Comparison of ENCODE assay signal across 34 cellular contexts in genomic region chr6:155779421-155779820, GRCh38.
"Had no signal": no experiment of that assay in that cellular context is flagged by ENCODE, and none has a peak within 500 bp of the region (broad histone marks: within the 10 kb centered on the region; RNA-seq: fewer than 3 reads in every experiment).

No MANE protein-coding gene starts in this region.

- H3K36me3 ChIP-seq: ascending aorta, breast epithelium, cardiac muscle cell, colonic mucosa, esophagus squamous epithelium, gastroesophageal sphincter, heart right ventricle, WERI-Rb-1 had no signal

- H3K9me3 ChIP-seq: ascending aorta, breast epithelium, colonic mucosa, esophagus squamous epithelium, gastroesophageal sphincter had no signal

- ATAC-seq: activated CD4-positive, CD25-positive, alpha-beta regulatory T cell treated with anti-CD3 and anti-CD28 coated beads, Interleukin-2, amount 50 U/mL, for 24 hours; activated CD8-positive, alpha-beta memory T cell treated with anti-CD3 and anti-CD28 coated beads, Interleukin-2, amount 10 ng/mL, durations not matched to agents 7 days and 5 days; activated CD8-positive, alpha-beta T cell treated with anti-CD3 and anti-CD28 coated beads, Interleukin-2, amount 10 ng/mL, durations not matched to agents 7 days and 5 days; activated naive CD8-positive, alpha-beta T cell treated with anti-CD3 and anti-CD28 coated beads, Interleukin-2, amount 50 U/mL, for 24 hours; gastroesophageal sphincter; heart right ventricle; T-helper 17 cell had no signal

- H3K27ac ChIP-seq: ascending aorta, breast epithelium, cardiac muscle cell, colonic mucosa, epithelial cell of prostate, esophagus squamous epithelium, gastroesophageal sphincter, heart right ventricle, WERI-Rb-1 had no signal

- H3K27me3 Mint-ChIP-seq: activated CD4-positive, alpha-beta memory T cell treated with anti-CD3 and anti-CD28 coated beads for 36 hours; activated CD8-positive, alpha-beta memory T cell treated with anti-CD3 and anti-CD28 coated beads, Interleukin-2, amount 10 ng/mL, durations not matched to agents 7 days and 5 days; activated naive CD4-positive, alpha-beta T cell treated with anti-CD3 and anti-CD28 coated beads, Interleukin-2, amount 50 U/mL, for 24 hours; activated naive CD8-positive, alpha-beta T cell treated with anti-CD3 and anti-CD28 coated beads for 36 hours; brain; T-helper 17 cell had no signal

- H3K36me3 Mint-ChIP-seq: activated CD8-positive, alpha-beta memory T cell treated with anti-CD3 and anti-CD28 coated beads, Interleukin-2, amount 10 ng/mL, durations not matched to agents 7 days and 5 days; activated naive CD4-positive, alpha-beta T cell treated with anti-CD3 and anti-CD28 coated beads, Interleukin-2, amount 50 U/mL, for 24 hours; activated naive CD8-positive, alpha-beta T cell treated with anti-CD3 and anti-CD28 coated beads for 36 hours; brain had no signal

- H3K4me3 Mint-ChIP-seq: activated B cell treated with CpG ODN at 0.5 μM for 24 hours; activated CD4-positive, alpha-beta memory T cell treated with anti-CD3 and anti-CD28 coated beads for 36 hours; activated CD8-positive, alpha-beta memory T cell treated with anti-CD3 and anti-CD28 coated beads, Interleukin-2, amount 10 ng/mL, durations not matched to agents 7 days and 5 days; activated CD8-positive, alpha-beta T cell treated with anti-CD3 and anti-CD28 coated beads, Interleukin-2, amount 10 ng/mL, durations not matched to agents 7 days and 5 days; activated naive CD4-positive, alpha-beta T cell treated with anti-CD3 and anti-CD28 coated beads for 36 hours; activated naive CD4-positive, alpha-beta T cell treated with anti-CD3 and anti-CD28 coated beads, Interleukin-2, amount 50 U/mL, for 24 hours; activated naive CD8-positive, alpha-beta T cell treated with anti-CD3 and anti-CD28 coated beads for 36 hours; activated naive CD8-positive, alpha-beta T cell treated with anti-CD3 and anti-CD28 coated beads, Interleukin-2, amount 50 U/mL, for 24 hours; activated T-helper 1 cell treated with anti-CD3 and anti-CD28 coated beads, Interleukin-12 subunit alpha, Interleukin-12 subunit beta, Interleukin-2, Interleukin-4 antibody, amounts not matched to agents 30 ng/mL and 10 ng/mL and 1 ng/mL, durations not matched to agents 14 hours and 24 hours and 36 hours; brain; T-helper 17 cell; T-helper 2 cell treated with Interferon-gamma antibody and Interleukin-4, amounts not matched to agents 5 μg/mL and 100 μg/mL, for 36 hours had no signal

- H3K4me1 ChIP-seq: ascending aorta, breast epithelium, colonic mucosa, gastroesophageal sphincter had no signal

- H3K4me1 Mint-ChIP-seq: activated B cell treated with CpG ODN at 0.5 μM for 24 hours; activated CD8-positive, alpha-beta memory T cell treated with anti-CD3 and anti-CD28 coated beads, Interleukin-2, amount 10 ng/mL, durations not matched to agents 7 days and 5 days; activated naive CD4-positive, alpha-beta T cell treated with anti-CD3 and anti-CD28 coated beads, Interleukin-2, amount 50 U/mL, for 24 hours; activated naive CD8-positive, alpha-beta T cell treated with anti-CD3 and anti-CD28 coated beads for 36 hours; activated naive CD8-positive, alpha-beta T cell treated with anti-CD3 and anti-CD28 coated beads, Interleukin-2, amount 50 U/mL, for 24 hours; T-helper 17 cell had no signal

- H3K4me3 ChIP-seq: ascending aorta, breast epithelium, cardiac muscle cell, colonic mucosa, esophagus squamous epithelium, gastroesophageal sphincter, heart right ventricle had no signal

- DNase-seq: activated B cell treated with CpG ODN at 0.5 μM for 24 hours; activated CD4-positive, alpha-beta memory T cell treated with anti-CD3 and anti-CD28 coated beads for 36 hours; activated CD4-positive, alpha-beta T cell treated with anti-CD3 and anti-CD28 coated beads for 48 hours; activated CD8-positive, alpha-beta memory T cell treated with anti-CD3 and anti-CD28 coated beads, Interleukin-2, amount 10 ng/mL, durations not matched to agents 7 days and 5 days; activated CD8-positive, alpha-beta memory T cell treated with anti-CD3 and anti-CD28 coated beads, Interleukin-2, amount 50 U/mL, for 4 hours; activated CD8-positive, alpha-beta T cell treated with anti-CD3 and anti-CD28 coated beads, Interleukin-2, amount 10 ng/mL, durations not matched to agents 7 days and 5 days; activated effector memory CD4-positive, alpha-beta T cell treated with anti-CD3 and anti-CD28 coated beads, Interleukin-2, amount 50 U/mL, for 16 hours; activated naive CD4-positive, alpha-beta T cell treated with anti-CD3 and anti-CD28 coated beads for 36 hours; activated naive CD8-positive, alpha-beta T cell treated with anti-CD3 and anti-CD28 coated beads for 36 hours; activated naive CD8-positive, alpha-beta T cell treated with anti-CD3 and anti-CD28 coated beads, Interleukin-2, amount 50 U/mL, for 24 hours; activated T-cell treated with anti-CD3 and anti-CD28 coated beads, Interleukin-2, amount 50 U/mL, for 1 hour; activated T-cell treated with anti-CD3 and anti-CD28 coated beads, Interleukin-2, amount 50 U/mL, for 48 hours; central memory CD4-positive, alpha-beta T cell; cerebellar nuclear complex; colonic mucosa; effector CD8-positive, alpha-beta T cell; esophagus squamous epithelium; foreskin melanocyte; heart right ventricle; T-helper 1 cell; T-helper 17 cell; T1000; WERI-Rb-1 had no signal

- H3K27me3 ChIP-seq: ascending aorta, breast epithelium, cardiac muscle cell, colonic mucosa, esophagus squamous epithelium, gastroesophageal sphincter, heart right ventricle had no signal

- H3K9me3 Mint-ChIP-seq: activated CD4-positive, alpha-beta memory T cell treated with anti-CD3 and anti-CD28 coated beads for 36 hours; activated naive CD4-positive, alpha-beta T cell treated with anti-CD3 and anti-CD28 coated beads for 36 hours; activated naive CD4-positive, alpha-beta T cell treated with anti-CD3 and anti-CD28 coated beads, Interleukin-2, amount 50 U/mL, for 24 hours; activated naive CD8-positive, alpha-beta T cell treated with anti-CD3 and anti-CD28 coated beads for 36 hours; activated naive CD8-positive, alpha-beta T cell treated with anti-CD3 and anti-CD28 coated beads, Interleukin-2, amount 50 U/mL, for 24 hours; activated T-helper 1 cell treated with anti-CD3 and anti-CD28 coated beads, Interleukin-12 subunit alpha, Interleukin-12 subunit beta, Interleukin-2, Interleukin-4 antibody, amounts not matched to agents 30 ng/mL and 10 ng/mL and 1 ng/mL, durations not matched to agents 14 hours and 24 hours and 36 hours; activated T-helper 2 cell treated with anti-CD3 and anti-CD28 coated beads, Interferon-gamma antibody, Interleukin-2, Interleukin-4, amounts not matched to agents 10 μg/mL and 5 μg/mL and 100 μg/mL, durations not matched to agents 14 hours and 24 hours and 36 hours; T-helper 2 cell treated with Interferon-gamma antibody and Interleukin-4, amounts not matched to agents 5 μg/mL and 100 μg/mL, for 36 hours had no signal

- H3K27ac Mint-ChIP-seq: activated B cell treated with CpG ODN at 0.5 μM for 24 hours; activated CD4-positive, alpha-beta memory T cell treated with anti-CD3 and anti-CD28 coated beads for 36 hours; activated CD8-positive, alpha-beta memory T cell treated with anti-CD3 and anti-CD28 coated beads, Interleukin-2, amount 10 ng/mL, durations not matched to agents 7 days and 5 days; activated CD8-positive, alpha-beta T cell treated with anti-CD3 and anti-CD28 coated beads, Interleukin-2, amount 10 ng/mL, durations not matched to agents 7 days and 5 days; activated naive CD4-positive, alpha-beta T cell treated with anti-CD3 and anti-CD28 coated beads for 36 hours; activated naive CD4-positive, alpha-beta T cell treated with anti-CD3 and anti-CD28 coated beads, Interleukin-2, amount 50 U/mL, for 24 hours; activated naive CD8-positive, alpha-beta T cell treated with anti-CD3 and anti-CD28 coated beads for 36 hours; activated naive CD8-positive, alpha-beta T cell treated with anti-CD3 and anti-CD28 coated beads, Interleukin-2, amount 50 U/mL, for 24 hours; activated T-helper 1 cell treated with anti-CD3 and anti-CD28 coated beads, Interleukin-12 subunit alpha, Interleukin-12 subunit beta, Interleukin-2, Interleukin-4 antibody, amounts not matched to agents 30 ng/mL and 10 ng/mL and 1 ng/mL, durations not matched to agents 14 hours and 24 hours and 36 hours; activated T-helper 2 cell treated with anti-CD3 and anti-CD28 coated beads, Interferon-gamma antibody, Interleukin-2, Interleukin-4, amounts not matched to agents 10 μg/mL and 5 μg/mL and 100 μg/mL, durations not matched to agents 14 hours and 24 hours and 36 hours; brain; T-helper 17 cell; T-helper 2 cell treated with Interferon-gamma antibody and Interleukin-4, amounts not matched to agents 5 μg/mL and 100 μg/mL, for 36 hours had no signal
